Comparison of ENCODE assay signal across 28 cellular contexts in the genomic region with DNA sequence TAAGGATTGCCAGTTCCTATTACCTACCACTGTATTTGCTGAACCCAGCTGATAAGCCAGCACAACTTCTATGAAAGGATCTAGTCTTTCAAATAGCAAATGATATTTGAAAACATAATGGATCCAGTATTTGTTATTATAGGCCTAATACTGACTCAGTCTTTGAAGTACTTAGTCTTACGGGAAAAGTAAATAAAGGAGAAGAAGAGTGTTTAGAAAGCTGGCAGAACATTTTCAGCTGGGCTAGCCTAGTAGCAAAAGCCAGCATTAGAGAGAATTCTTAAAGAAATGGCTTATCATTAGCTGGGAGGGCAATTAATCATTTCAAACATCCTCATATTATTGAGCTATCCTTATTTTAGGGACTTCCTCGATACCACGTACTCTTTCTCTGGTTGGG.
DNase-seq lines count a peak whose midpoint lies in the region; ATAC-seq, FAIRE-seq and TF ChIP-seq lines count a peak whose summit lies in the region.
"Had no signal": no experiment of that assay in that cellular context is flagged by ENCODE, and none has a peak within 500 bp of the region (broad histone marks: within the 10 kb centered on the region; RNA-seq: fewer than 3 reads in every experiment).

No MANE protein-coding gene starts in this region.

- H3K18ac ChIP-seq in IMR-90 (ENCODE audit: low read depth, low read length), result no peak overlapping the region

- CTCF ChIA-PET in IMR-90 (lab: Yijun Ruan, JAX), result no interaction called here
- CTCF ChIA-PET in PC-3 (lab: Charles Lee), result interaction anchor here (0.7 kb wide), 1 partner anchor 42 kb away, joined by 3 read pairs; no protein-coding TSS in a partner anchor
- CTCF ChIA-PET in HepG2 (lab: Yijun Ruan, JAX; ENCODE audit: low intra/inter-chr PET ratio, low total read pairs), result no interaction called here
- CTCF ChIA-PET in CD8-positive, alpha-beta memory T cell (lab: Charles Lee), result no interaction called here

- H3K9me1 ChIP-seq in IMR-90 (ENCODE audit: insufficient read depth, low read length), result no peaks in the 10 kb centered on the region

- H3K4me1 ChIP-seq in IMR-90 (ENCODE audit: control insufficient read depth, insufficient read depth, low read length) (no peaks in the 10 kb centered on the region), PC-3 (ENCODE audit: insufficient read depth, low read length) (no peaks in the 10 kb centered on the region), HepG2 (ENCODE audit: insufficient read depth, low read length) (no peaks in the 10 kb centered on the region)
- no peaks in the 10 kb centered on the region for H3K4me1 ChIP-seq in CD8-positive, alpha-beta memory T cell (ENCODE audit: insufficient read depth, low read length)
- H3K4me1 ChIP-seq: A549 had no signal

- H3K79me2 ChIP-seq in PC-3 (ENCODE audit: low read length) (no peaks in the 10 kb centered on the region), HepG2 (ENCODE audit: insufficient read depth, low read length) (no peaks in the 10 kb centered on the region)

- H4K8ac ChIP-seq in IMR-90 (ENCODE audit: low read depth in 2 of 2, low read length in 2 of 2), result no peak overlapping the region

- H3K4me3 ChIP-seq in IMR-90 (ENCODE audit: insufficient read depth, low read depth, low read length) (no peak overlapping the region), PC-3 (ENCODE audit: low read length) (no peak overlapping the region), HepG2 (replicated peaks in 1 of 3; ENCODE audit: insufficient read depth in 1 of 3, low read depth in 2 of 3, low read length in 3 of 3) (no peak overlapping the region)
- no peak overlapping the region for H3K4me3 ChIP-seq in CD8-positive, alpha-beta memory T cell (ENCODE audit: low read length)
- H3K4me3 ChIP-seq: A549; BLaER1 treated with 17β-estradiol and CSF1 and Interleukin-3, amounts not matched to agents 10 nM and 100 nM; GM23248; SK-N-MC had no signal

- H3K56ac ChIP-seq in IMR-90 (ENCODE audit: extremely low read depth, insufficient read depth, low read length), result no peak overlapping the region

- H4K20me1 ChIP-seq in IMR-90 (ENCODE audit: insufficient read depth, low read length) (no peaks in the 10 kb centered on the region), PC-3 (ENCODE audit: low read length) (no peaks in the 10 kb centered on the region), HepG2 (ENCODE audit: insufficient read depth, low read length) (no peaks in the 10 kb centered on the region)
- H4K20me1 ChIP-seq: BLaER1 treated with 17β-estradiol and CSF1 and Interleukin-3, amounts not matched to agents 10 nM and 100 nM had no signal

- FAIRE-seq in HepG2 (lab: Jason Lieb, UNC), result no peak
- FAIRE-seq: A549, GM12891, RCC 7860 had no signal

- no peak overlapping the region for H2AK9ac ChIP-seq in IMR-90 (replicated peaks; ENCODE audit: low read depth, low read length, poor library complexity)

- BruUV-seq in IMR-90 (replicated peaks; lab: Mats Ljungman, UMichigan), result no TSS peak
- no TSS peak for BruUV-seq in PC-3 (replicated peaks; lab: Mats Ljungman, UMichigan)
- BruUV-seq in HepG2 (replicated peaks; lab: Mats Ljungman, UMichigan), result no TSS peak

- H2BK20ac ChIP-seq in IMR-90 (ENCODE audit: low read depth, low read length), result no peak overlapping the region

- H3K9me2 ChIP-seq in PC-3 (replicated peaks; ENCODE audit: low read length), result no peaks in the 10 kb centered on the region

- 0% methylated on average over 1 of the region's 3 CpGs; no CpG with 5 or more reads in 1 of the 2 experiments for WGBS in IMR-90 (ENCODE audit: extremely low coverage in 2 of 2, insufficient read length in 1 of 2), 2 experiments
- WGBS in HepG2 (ENCODE audit: low lambda C conversion rate), result 3% methylated on average over 3 of the region's 3 CpGs

- no peak overlapping the region for H3K4me3 Mint-ChIP-seq in CD8-positive, alpha-beta memory T cell
- H3K4me3 Mint-ChIP-seq in immature natural killer cell, result no peak overlapping the region
- H3K4me3 Mint-ChIP-seq: CD4-positive, alpha-beta T cell had no signal

- ATAC-seq in IMR-90 (ENCODE audit: low read depth), result peak; percentile 67; the same call in 1 of the 2 replicates
- ATAC-seq in PC-3, result peak; percentile 87
- no peak for ATAC-seq in HepG2
- ATAC-seq: A549 had no signal

- no peak overlapping the region for H2AK5ac ChIP-seq in IMR-90 (ENCODE audit: low read depth, low read length)

- peak overlapping the region in 1 of 8 donors; percentile 15 for H3K27ac Mint-ChIP-seq in CD8-positive, alpha-beta memory T cell
- H3K27ac Mint-ChIP-seq in immature natural killer cell, result no peak overlapping the region
- H3K27ac Mint-ChIP-seq: CD4-positive, alpha-beta T cell had no signal

- H3K36me3 ChIP-seq in IMR-90 (ENCODE audit: control insufficient read depth, insufficient read depth, low read length), result no peaks in the 10 kb centered on the region
- H3K36me3 ChIP-seq in PC-3 (ENCODE audit: low read depth, low read length), result no peaks in the 10 kb centered on the region
- H3K36me3 ChIP-seq in HepG2 (replicated peaks in 1 of 2; ENCODE audit: control insufficient read depth in 1 of 2, insufficient read depth in 2 of 2, low read length in 2 of 2), result no peaks in the 10 kb centered on the region
- no peaks in the 10 kb centered on the region for H3K36me3 ChIP-seq in CD8-positive, alpha-beta memory T cell (ENCODE audit: insufficient read depth, low read length)
- H3K36me3 ChIP-seq: BLaER1 treated with 17β-estradiol and CSF1 and Interleukin-3, amounts not matched to agents 10 nM and 100 nM had no signal

- no peak overlapping the region for H3K23ac ChIP-seq in IMR-90 (ENCODE audit: low read depth, low read length)

- peaks cover 0 to 7% of the 10 kb centered on the region in 2 donors for H3K27me3 Mint-ChIP-seq in CD8-positive, alpha-beta memory T cell
- H3K27me3 Mint-ChIP-seq in immature natural killer cell (ENCODE audit: low read depth in 3 of 3), result no peaks in the 10 kb centered on the region

- POLR2A ChIA-PET in IMR-90 (lab: Charles Lee; ENCODE audit: unreplicated experiment), result interaction anchor here (0.6 kb wide), 1 partner anchor 424 kb away, joined by 3 read pairs; no protein-coding TSS in a partner anchor
- POLR2A ChIA-PET in PC-3 (lab: Charles Lee; ENCODE audit: unreplicated experiment), result no interaction called here
- POLR2A ChIA-PET in HepG2 (lab: Yijun Ruan, JAX), result no interaction called here
- POLR2A ChIA-PET in CD8-positive, alpha-beta memory T cell (lab: Charles Lee), result no interaction called here

- H3K27ac ChIP-seq in IMR-90 (ENCODE audit: insufficient read depth, low read length) (no peak overlapping the region), PC-3 (ENCODE audit: low read length) (no peak overlapping the region), HepG2 (ENCODE audit: extremely low read length, insufficient read depth, low read length) (no peak overlapping the region)
- H3K27ac ChIP-seq in CD8-positive, alpha-beta memory T cell (ENCODE audit: low read depth, low read length), result no peak overlapping the region
- H3K27ac ChIP-seq: A549; BLaER1 treated with 17β-estradiol and CSF1 and Interleukin-3, amounts not matched to agents 10 nM and 100 nM; GM23248; HL-60; SK-N-MC had no signal

- H3K4ac ChIP-seq in IMR-90 (ENCODE audit: low read depth, low read length), result no peak overlapping the region

- no peak for TF ChIP-seq POLR2A in IMR-90 (IDR thresholded peaks at IDR 0.05; ENCODE audit: low read depth, low read length)
- TF ChIP-seq POLR2A in HepG2 (IDR thresholded peaks at IDR 0.05; ENCODE audit: insufficient read depth in 1 of 2, low read depth in 2 of 2, low read length in 2 of 2), result no peak

- TF ChIP-seq CTCF in IMR-90 (conservative IDR thresholded peaks at IDR 0.05; ENCODE audit: low read depth, low read length) (no peak), PC-3 (conservative IDR thresholded peaks at IDR 0.05; ENCODE audit: low read depth, low read length) (no peak), HepG2 (CRISPR knock-in tag; IDR thresholded peaks at IDR 0.05) (no peak)

- dilution Hi-C loops in IMR-90 (cut with HindIII; ENCODE audit: low sequenced_read_pairs, unreplicated experiment), result no loop called here

- no peaks in the 10 kb centered on the region for H3K9me3 Mint-ChIP-seq in CD8-positive, alpha-beta memory T cell
- no peaks in the 10 kb centered on the region for H3K9me3 Mint-ChIP-seq in immature natural killer cell
- H3K9me3 Mint-ChIP-seq: CD4-positive, alpha-beta T cell had no signal

- no peak overlapping the region for H2BK120ac ChIP-seq in IMR-90 (ENCODE audit: low read depth, low read length)

- no peaks in the 10 kb centered on the region for H3K79me1 ChIP-seq in IMR-90 (ENCODE audit: low read depth in 1 of 2, low read length in 2 of 2)

- no peaks in the 10 kb centered on the region for H3K4me1 Mint-ChIP-seq in CD8-positive, alpha-beta memory T cell
- H3K4me1 Mint-ChIP-seq in immature natural killer cell, result no peaks in the 10 kb centered on the region

- in situ Hi-C loops in IMR-90 (cut with MboI; ENCODE audit: low sequenced_read_pairs) (no loop called here), HepG2 (cut with HindIII; ENCODE audit: extremely low pct_ligation_motif_present, low pct_unique_long_range_greater_than_20kb) (no loop called here)

- TF ChIP-seq EP300 in HepG2 (IDR thresholded peaks at IDR 0.05; ENCODE audit: low read depth in 2 of 2, low read length in 2 of 2), result no peak
- TF ChIP-seq EP300 in HepG2 (CRISPR knock-in tag; IDR thresholded peaks at IDR 0.05; ENCODE audit: borderline replicate concordance), result no peak

- H3K9ac ChIP-seq in IMR-90 (ENCODE audit: low read depth, low read length) (no peak overlapping the region), PC-3 (ENCODE audit: low read length) (no peak overlapping the region), HepG2 (ENCODE audit: insufficient read depth, low read depth, low read length) (no peak overlapping the region)
- H3K9ac ChIP-seq: BLaER1 treated with 17β-estradiol and CSF1 and Interleukin-3, amounts not matched to agents 10 nM and 100 nM; GM23248 had no signal

- H3K4me2 ChIP-seq in IMR-90 (ENCODE audit: low read depth, low read length) (no peak overlapping the region), PC-3 (ENCODE audit: low read length) (no peak overlapping the region), HepG2 (ENCODE audit: low read depth, low read length) (no peak overlapping the region)
- H3K4me2 ChIP-seq: A549; BLaER1 treated with 17β-estradiol and CSF1 and Interleukin-3, amounts not matched to agents 10 nM and 100 nM had no signal

- H2BK5ac ChIP-seq in IMR-90 (ENCODE audit: low read depth, low read length, poor library complexity, severe bottlenecking), result no peak overlapping the region

- H4K91ac ChIP-seq in IMR-90 (ENCODE audit: insufficient read depth, low read depth, low read length), result no peak overlapping the region

- H2BK15ac ChIP-seq in IMR-90 (ENCODE audit: low read depth, low read length), result no peak overlapping the region

- no peaks in the 10 kb centered on the region for H3K27me3 ChIP-seq in IMR-90 (ENCODE audit: control insufficient read depth, insufficient read depth, low read length)
- 0 out of 2 replicates have a peak, but pooled peaks cover 4% of the 10 kb centered on the region for H3K27me3 ChIP-seq in PC-3 (ENCODE audit: low read length)
- peaks cover 0 to 2% of the 10 kb centered on the region in 2 experiments; a peak in 1 of 5 replicates for H3K27me3 ChIP-seq in HepG2 (ENCODE audit: control insufficient read depth in 1 of 2, insufficient read depth in 2 of 2, low read length in 2 of 2)
- H3K27me3 ChIP-seq in CD8-positive, alpha-beta memory T cell (ENCODE audit: insufficient read depth, low read length, poor library complexity, severe bottlenecking), result no peaks in the 10 kb centered on the region
- H3K27me3 ChIP-seq: BLaER1 treated with 17β-estradiol and CSF1 and Interleukin-3, amounts not matched to agents 10 nM and 100 nM had no signal

- intact Hi-C loops in IMR-90 (cut with micrococcal nuclease) (no loop called here), PC-3 (cut with micrococcal nuclease) (no loop called here), HepG2 (cut with micrococcal nuclease; ENCODE audit: unreplicated experiment) (no loop called here)

- no peaks in the 10 kb centered on the region for H3F3A ChIP-seq in PC-3 (ENCODE audit: low read length, unreplicated experiment)

- no peak overlapping the region for H2AFZ ChIP-seq in IMR-90 (replicated peaks; ENCODE audit: low read length, poor library complexity)
- H2AFZ ChIP-seq in PC-3 (ENCODE audit: low read length), result no peak overlapping the region
- no peak overlapping the region for H2AFZ ChIP-seq in HepG2 (ENCODE audit: low read length)
- H2AFZ ChIP-seq: GM23248 had no signal

- TF ChIP-seq RAD21 in IMR-90 (IDR thresholded peaks at IDR 0.05; ENCODE audit: low read length) (no peak), HepG2 (CRISPR knock-in tag; IDR thresholded peaks at IDR 0.05) (no peak)

- DNase-seq in DMS53 (lab: John Stamatoyannopoulos, UW) (peak; percentile 64), IMR-90 (peak; percentile 2), PC-3 (no peak), HepG2 (ENCODE audit: low spot score) (peak; percentile 3), immature natural killer cell (no peak), NCI-H345 treated with DMSO at 0.1 percent for 48 hours (lab: John Stamatoyannopoulos, UW; ENCODE audit: unreplicated experiment) (no peak)
- DNase-seq in CD8-positive, alpha-beta memory T cell, result no peak
- DNase-seq: AML-193; CD4-positive, alpha-beta T cell; COR-L47; DMS79 treated with DMSO at 0.1 percent for 48 hours; GF-D8; GM23248; H7; Karpas-422; NCI-H1092; NCI-H1694 treated with DMSO at 0.1 percent for 48 hours; NCI-H2081; NCI-H2171 treated with DMSO at 0.1 percent for 48 hours; NCI-H345; NCI-H526; SIG-M5 had no signal

- no peak overlapping the region for H3K14ac ChIP-seq in IMR-90 (replicated peaks; ENCODE audit: low read depth, low read length)

- no peaks in the 10 kb centered on the region for H3K9me3 ChIP-seq in IMR-90 (ENCODE audit: control insufficient read depth, insufficient read depth, low read length)
- H3K9me3 ChIP-seq in PC-3 (ENCODE audit: low read length), result no peaks in the 10 kb centered on the region
- no peaks in the 10 kb centered on the region for H3K9me3 ChIP-seq in HepG2 (ENCODE audit: low read length)
- no peaks in the 10 kb centered on the region for H3K9me3 ChIP-seq in CD8-positive, alpha-beta memory T cell (ENCODE audit: low read length)
- H3K9me3 ChIP-seq: A549; BLaER1 treated with 17β-estradiol and CSF1 and Interleukin-3, amounts not matched to agents 10 nM and 100 nM had no signal

- no peaks in the 10 kb centered on the region for H3K36me3 Mint-ChIP-seq in CD8-positive, alpha-beta memory T cell
- no peaks in the 10 kb centered on the region for H3K36me3 Mint-ChIP-seq in immature natural killer cell

- H4K5ac ChIP-seq in IMR-90 (ENCODE audit: low read depth, low read length), result no peak overlapping the region

Comparison
In these comparisons a context has a peak if more than half of its experiments do, and no peak if none do; other contexts are left out.
1. DNase-seq: peak in DMS53 (single experiment), IMR-90 (single experiment) and HepG2 (single experiment); none in PC-3 (single experiment), CD8-positive, alpha-beta memory T cell (0 of 5), immature natural killer cell (0 of 3) and NCI-H345 treated with DMSO at 0.1 percent for 48 hours (single experiment).